ENCODE assay signal across 1 cellular context in genomic region chr19:3626473-3627350, GRCh38.
A peak's percentile ranks its signal among the peaks of the same experiment; 100 is the strongest.
TF ChIP-seq lines count a peak whose summit lies in the region.

Gene CACTIN (minus strand): TSS chr19:3626790. CDS start chr19:3626762, 28 bp downstream.

TF ChIP-seq in GM12878, 131 proteins besides CTCF, POLR2A, EP300 and RAD21 (continued from another document and continues in another):
- peak; percentile 95 for TF ChIP-seq NKRF (conservative IDR thresholded peaks at IDR 0.05)
- TF ChIP-seq SP1 (IDR thresholded peaks at IDR 0.05; ENCODE audit: low read depth, low read length), result peak; percentile 85
- TF ChIP-seq RB1 (IDR thresholded peaks at IDR 0.05; ENCODE audit: borderline replicate concordance), result peak; percentile 99; the same call in 1 of the 2 replicates
- peak; percentile 100 for TF ChIP-seq MYB (IDR thresholded peaks at IDR 0.05; ENCODE audit: borderline replicate concordance, low read depth, low read length)
- peak; percentile 75 for TF ChIP-seq ELK1 (IDR thresholded peaks at IDR 0.05; ENCODE audit: low read depth, low read length)
- peak; percentile 36 for TF ChIP-seq NR2F1 (conservative IDR thresholded peaks at IDR 0.05)
- TF ChIP-seq NBN (IDR thresholded peaks at IDR 0.05), result peak; percentile 97
- peak; percentile 82 for TF ChIP-seq E4F1 (IDR thresholded peaks at IDR 0.05; ENCODE audit: borderline replicate concordance, partially characterized antibody)
- peak; percentile 7 for TF ChIP-seq FOS (IDR thresholded peaks at IDR 0.05; ENCODE audit: borderline replicate concordance, extremely low read depth, insufficient read length)
- TF ChIP-seq BACH1 (IDR thresholded peaks at IDR 0.05; ENCODE audit: borderline replicate concordance), result peak; percentile 76; the same call in 1 of the 2 replicates
- no peak for TF ChIP-seq CEBPZ (IDR thresholded peaks at IDR 0.05; ENCODE audit: low read depth, low read length)
- no peak for TF ChIP-seq CUX1 (IDR thresholded peaks at IDR 0.05; ENCODE audit: insufficient replicate concordance, low read depth, low read length)
- peak; percentile 99 for TF ChIP-seq STAT1 (conservative IDR thresholded peaks at IDR 0.05)
- 0 out of 2 replicates have a peak, but pooled peaks have one; percentile 64 for TF ChIP-seq TARDBP (IDR thresholded peaks at IDR 0.05; ENCODE audit: borderline replicate concordance)
- TF ChIP-seq BHLHE40 (IDR thresholded peaks at IDR 0.05; ENCODE audit: borderline replicate concordance in 1 of 2, low read depth in 2 of 2, low read length in 1 of 2), result peak; percentile 3 to 48; a peak in 2 of 4 replicates
- TF ChIP-seq MEF2A (IDR thresholded peaks at IDR 0.05; ENCODE audit: insufficient read depth, low read depth, low read length), result no peak
- TF ChIP-seq TAF1 (IDR thresholded peaks at IDR 0.05; ENCODE audit: borderline replicate concordance, low read depth, low read length), result peak; percentile 54; the same call in 1 of the 2 replicates
- TF ChIP-seq YY1 (IDR thresholded peaks at IDR 0.05; ENCODE audit: low read depth, low read length), result peak; percentile 80
- peak; percentile 68 for TF ChIP-seq RELA (IDR thresholded peaks at IDR 0.05; ENCODE audit: borderline replicate concordance, partially characterized antibody)
- no peak for TF ChIP-seq ZNF274 (IDR thresholded peaks at IDR 0.05; ENCODE audit: insufficient read depth, insufficient read length)
- TF ChIP-seq CHD4 (IDR thresholded peaks at IDR 0.05), result no peak
- TF ChIP-seq ATF2 (IDR thresholded peaks at IDR 0.05; ENCODE audit: low read length), result no peak
- TF ChIP-seq EGR1 (IDR thresholded peaks at IDR 0.05; ENCODE audit: borderline replicate concordance in 1 of 2, low read depth in 2 of 2, low read length in 2 of 2), result peak; percentile 20 to 62
- no peak for TF ChIP-seq ZNF384 (IDR thresholded peaks at IDR 0.05; ENCODE audit: borderline replicate concordance, low read depth, low read length)
- TF ChIP-seq HDGF (IDR thresholded peaks at IDR 0.05), result peak; percentile 96
- TF ChIP-seq ZBTB4 (CRISPR knock-in tag; IDR thresholded peaks at IDR 0.05), result no peak
- peak; percentile 19; the same call in 1 of the 2 replicates for TF ChIP-seq SMAD5 (IDR thresholded peaks at IDR 0.05; ENCODE audit: low read depth)
- peak; percentile 90 for TF ChIP-seq HDAC6 (IDR thresholded peaks at IDR 0.05; ENCODE audit: unreplicated experiment)
- TF ChIP-seq GATAD2B (conservative IDR thresholded peaks at IDR 0.05; ENCODE audit: low read depth), result peak; percentile 32; the same call in 1 of the 2 replicates
- peak; percentile 98 for TF ChIP-seq CBFB (IDR thresholded peaks at IDR 0.05; ENCODE audit: low read depth)
- peak; percentile 67; the same call in 1 of the 2 replicates for TF ChIP-seq CREB1 (IDR thresholded peaks at IDR 0.05; ENCODE audit: low read depth)
- peak; percentile 92 for TF ChIP-seq LARP7 (IDR thresholded peaks at IDR 0.05)
- peak; percentile 93 for TF ChIP-seq KLF5 (IDR thresholded peaks at IDR 0.05; ENCODE audit: partially characterized antibody)
- TF ChIP-seq SRF (IDR thresholded peaks at IDR 0.05; ENCODE audit: low read depth in 2 of 2, low read length in 2 of 2), result peak in 1 of 2 experiments; percentile 82; a peak in 1 of 4 replicates
- TF ChIP-seq POLR2AphosphoS5 (IDR thresholded peaks at IDR 0.05; ENCODE audit: low read length), result peak; percentile 92
